Comparison of ENCODE assay signal across 24 cellular contexts in the genomic region with DNA sequence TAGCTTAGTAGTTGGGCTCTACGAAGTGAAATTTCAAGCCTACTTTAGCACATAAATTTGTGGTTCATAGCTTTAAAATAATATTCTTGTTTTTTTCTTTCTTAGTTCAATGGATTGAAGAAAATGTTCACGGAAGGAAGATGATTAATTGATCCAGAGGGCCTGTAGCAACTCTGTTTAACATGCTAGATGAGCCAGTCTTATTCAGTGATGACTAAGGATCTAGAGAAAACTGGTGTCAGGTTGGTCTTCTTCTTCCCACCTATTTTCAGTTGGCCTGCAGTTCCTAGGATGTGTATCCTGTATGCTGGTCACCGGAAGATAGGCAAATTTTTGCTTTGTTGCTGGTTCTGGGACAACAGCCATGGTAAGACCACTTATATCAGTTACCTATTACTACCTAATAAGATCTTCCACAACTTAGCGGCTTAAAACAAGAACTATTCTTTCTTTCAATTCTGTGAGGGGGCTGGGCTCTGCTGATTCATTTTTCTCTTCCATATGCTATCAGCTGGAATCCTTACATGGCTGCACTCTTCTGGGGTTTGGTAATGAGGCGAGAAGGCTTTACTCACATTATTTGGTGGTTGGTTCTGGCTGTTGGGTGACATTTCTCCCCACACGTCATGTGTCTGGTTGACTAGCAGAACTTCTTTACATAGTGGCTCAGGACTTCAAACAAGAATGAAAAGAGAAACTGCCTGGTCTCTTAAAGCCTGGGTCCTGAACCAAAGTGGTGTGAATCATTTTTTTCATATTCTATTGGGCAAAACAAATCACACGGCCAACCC.
DNase-seq lines count a peak whose midpoint lies in the region; ATAC-seq, FAIRE-seq and TF ChIP-seq lines count a peak whose summit lies in the region.
"Had no signal": no experiment of that assay in that cellular context is flagged by ENCODE, and none has a peak within 500 bp of the region (broad histone marks: within the 10 kb centered on the region; RNA-seq: fewer than 3 reads in every experiment).

No MANE protein-coding gene starts in this region.

- H3K27me3 Mint-ChIP-seq in activated T-helper 17 cell treated with anti-CD3 and anti-CD28 coated beads, Interleukin-2, amount 50 U/mL, for 72 hours, result peaks cover 20% of the 10 kb centered on the region

- no peaks in the 10 kb centered on the region for H3F3A ChIP-seq in PC-9 (ENCODE audit: insufficient read depth, low read depth)

- no peaks in the 10 kb centered on the region for H3K9me1 ChIP-seq in keratinocyte (ENCODE audit: control insufficient read depth, extremely low read depth, insufficient read depth, low read length)

- no peak overlapping the region for H3K4me3 Mint-ChIP-seq in activated T-helper 17 cell treated with anti-CD3 and anti-CD28 coated beads, Interleukin-2, amount 50 U/mL, for 72 hours
- H3K4me3 Mint-ChIP-seq: CD4-positive, CD25-positive, alpha-beta regulatory T cell; HFFc6 had no signal

- TF ChIP-seq CTCF in right atrium auricular region (IDR thresholded peaks at IDR 0.05) (no peak), keratinocyte (optimal IDR thresholded peaks at IDR 0.05 in 1 of 3, IDR thresholded peaks at IDR 0.05 in 1 of 3, conservative IDR thresholded peaks at IDR 0.05 in 1 of 3; ENCODE audit: extremely low read depth in 1 of 3, insufficient read depth in 2 of 3, low read length in 3 of 3) (no peak), PC-9 (conservative IDR thresholded peaks at IDR 0.05) (no peak)

- H3K9me3 ChIP-seq in right cardiac atrium (ENCODE audit: control insufficient read depth, low read length) (no peaks in the 10 kb centered on the region), right atrium auricular region (no peaks in the 10 kb centered on the region), keratinocyte (ENCODE audit: control insufficient read depth, low read depth, low read length) (no peaks in the 10 kb centered on the region), PC-9 (ENCODE audit: insufficient read depth, low read depth) (0 out of 2 replicates have a peak, but pooled peaks cover 9% of the 10 kb centered on the region)
- H3K9me3 ChIP-seq: BLaER1, HAP-1, SJCRH30 had no signal

- WGBS in right cardiac atrium, result 94% methylated on average over 7 of the region's 7 CpGs

- H2AFZ ChIP-seq in keratinocyte (ENCODE audit: control insufficient read depth, low read length) (no peak overlapping the region), PC-9 (no peak overlapping the region)

- CTCF ChIA-PET in PC-9 (lab: Charles Lee), result no interaction called here

- H3K36me3 Mint-ChIP-seq in activated T-helper 17 cell treated with anti-CD3 and anti-CD28 coated beads, Interleukin-2, amount 50 U/mL, for 72 hours (ENCODE audit: low read depth), result no peaks in the 10 kb centered on the region
- H3K36me3 Mint-ChIP-seq: CD4-positive, CD25-positive, alpha-beta regulatory T cell had no signal

- H3K9me2 ChIP-seq in PC-9 (ENCODE audit: insufficient read depth), result no peaks in the 10 kb centered on the region

- FAIRE-seq in keratinocyte (lab: Jason Lieb, UNC), result peak; percentile 71
- FAIRE-seq: D721Med, GM18507, RCC 7860 had no signal

- no peaks in the 10 kb centered on the region for H3K4me1 ChIP-seq in right cardiac atrium (ENCODE audit: control insufficient read depth, insufficient read depth, low read length)
- H3K4me1 ChIP-seq in right atrium auricular region, result peaks cover 0 to 5% of the 10 kb centered on the region in 2 donors
- peaks cover 4% of the 10 kb centered on the region for H3K4me1 ChIP-seq in keratinocyte (ENCODE audit: control insufficient read depth, extremely low read depth, insufficient read depth, low read length)
- 0 out of 2 replicates have a peak, but pooled peaks cover 14% of the 10 kb centered on the region for H3K4me1 ChIP-seq in PC-9 (replicated peaks; ENCODE audit: insufficient read depth)
- H3K4me1 ChIP-seq: BLaER1, HAP-1, SJCRH30 had no signal

- DNase-seq in DMS79 treated with DMSO at 0.1 percent for 48 hours (lab: John Stamatoyannopoulos, UW) (peak; percentile 35), DMS79 (lab: John Stamatoyannopoulos, UW) (no peak), right cardiac atrium (no peak), right atrium auricular region (ENCODE audit: low spot score) (no peak), keratinocyte (ENCODE audit: low read depth, low spot score) (no peak), PC-9 (no peak)
- DNase-seq: CD4-positive, CD25-positive, alpha-beta regulatory T cell; GM23248; HFFc6; NCI-H1048; NCI-H1417 treated with DMSO at 0.1 percent for 48 hours; NCI-H1694 treated with DMSO at 0.1 percent for 48 hours; NCI-H2081; NCI-H2227 treated with DMSO at 0.1 percent for 48 hours; NCI-H526 treated with DMSO at 0.1 percent for 48 hours; SJCRH30 had no signal

- ATAC-seq in right cardiac atrium (no peak), GM19035 (IDR thresholded peaks at IDR 0.05; ENCODE audit: unreplicated experiment) (no peak)
- ATAC-seq in activated T-helper 17 cell treated with anti-CD3 and anti-CD28 coated beads, Interleukin-2, amount 50 U/mL, for 72 hours (replicated peaks), result peak; percentile 67
- ATAC-seq: SK-N-SH treated with all-trans-retinoic acid at 6 μM for 48 hours had no signal

- intact Hi-C loops in right cardiac atrium (cut with DNase I) (no loop called here), PC-9 (cut with micrococcal nuclease; ENCODE audit: unreplicated experiment) (no loop called here)

- H3K4me2 ChIP-seq in keratinocyte (ENCODE audit: control insufficient read depth, extremely low read depth, insufficient read depth, low read depth, low read length) (no peak overlapping the region), PC-9 (no peak overlapping the region)
- H3K4me2 ChIP-seq: BLaER1 had no signal

- H3K27ac Mint-ChIP-seq in activated T-helper 17 cell treated with anti-CD3 and anti-CD28 coated beads, Interleukin-2, amount 50 U/mL, for 72 hours, result no peak overlapping the region
- H3K27ac Mint-ChIP-seq: CD4-positive, CD25-positive, alpha-beta regulatory T cell; HFFc6 had no signal

- H3K4me1 Mint-ChIP-seq in activated T-helper 17 cell treated with anti-CD3 and anti-CD28 coated beads, Interleukin-2, amount 50 U/mL, for 72 hours, result no peaks in the 10 kb centered on the region
- H3K4me1 Mint-ChIP-seq: CD4-positive, CD25-positive, alpha-beta regulatory T cell had no signal

- no peaks in the 10 kb centered on the region for H3K27me3 ChIP-seq in right cardiac atrium (ENCODE audit: control insufficient read depth, insufficient read depth)
- no peaks in the 10 kb centered on the region for H3K27me3 ChIP-seq in right atrium auricular region
- no peaks in the 10 kb centered on the region for H3K27me3 ChIP-seq in keratinocyte (ENCODE audit: control insufficient read depth, extremely low read depth, insufficient read depth, low read length)
- H3K27me3 ChIP-seq in PC-9 (ENCODE audit: insufficient read depth, low read depth), result no peaks in the 10 kb centered on the region
- H3K27me3 ChIP-seq: BLaER1, SJCRH30 had no signal

- no peaks in the 10 kb centered on the region for H3K79me2 ChIP-seq in keratinocyte (ENCODE audit: control insufficient read depth, insufficient read depth, low read length)
- H3K79me2 ChIP-seq in PC-9 (ENCODE audit: low read depth), result no peaks in the 10 kb centered on the region

- POLR2A ChIA-PET in PC-9 (lab: Charles Lee; ENCODE audit: unreplicated experiment), result no interaction called here

- H3K36me3 ChIP-seq in right atrium auricular region (no peaks in the 10 kb centered on the region), keratinocyte (ENCODE audit: control insufficient read depth in 2 of 2, extremely low read depth in 1 of 2, insufficient read depth in 2 of 2, low read length in 2 of 2) (no peaks in the 10 kb centered on the region), PC-9 (ENCODE audit: low read depth) (no peaks in the 10 kb centered on the region)
- H3K36me3 ChIP-seq: BLaER1, HAP-1, SJCRH30 had no signal

- no peak overlapping the region for H3K4me3 ChIP-seq in right cardiac atrium (ENCODE audit: low read length)
- H3K4me3 ChIP-seq in right atrium auricular region, result no peak overlapping the region
- H3K4me3 ChIP-seq in keratinocyte (ENCODE audit: control insufficient read depth in 2 of 3, extremely low read depth in 1 of 3, insufficient read depth in 2 of 3, low read depth in 1 of 3, low read length in 3 of 3), result no peak overlapping the region
- no peak overlapping the region for H3K4me3 ChIP-seq in PC-9
- H3K4me3 ChIP-seq: BLaER1, GM23248, HAP-1, SJCRH30 had no signal

- no TSS peak for BruUV-seq in PC-9 (replicated peaks; lab: Mats Ljungman, UMichigan)

- dilution Hi-C loops in keratinocyte (cut with MboI; ENCODE audit: extremely low pct_ligation_motif_present, low sequenced_read_pairs), result no loop called here

- peak overlapping the region; percentile 45 for H3K27ac ChIP-seq in right cardiac atrium (ENCODE audit: low read length)
- peak overlapping the region in 1 of 2 donors; percentile 75 for H3K27ac ChIP-seq in right atrium auricular region
- H3K27ac ChIP-seq in keratinocyte (ENCODE audit: control insufficient read depth, insufficient read depth, low read length), result no peak overlapping the region
- no peak overlapping the region for H3K27ac ChIP-seq in PC-9
- H3K27ac ChIP-seq: BLaER1, GM23248, SJCRH30 had no signal

- no peaks in the 10 kb centered on the region for H4K20me1 ChIP-seq in keratinocyte (ENCODE audit: control insufficient read depth, extremely low read depth, insufficient read depth, low read length)
- no peaks in the 10 kb centered on the region for H4K20me1 ChIP-seq in PC-9 (ENCODE audit: insufficient read depth)
- H4K20me1 ChIP-seq: BLaER1 had no signal

- no peaks in the 10 kb centered on the region for H3K9me3 Mint-ChIP-seq in activated T-helper 17 cell treated with anti-CD3 and anti-CD28 coated beads, Interleukin-2, amount 50 U/mL, for 72 hours
- H3K9me3 Mint-ChIP-seq: HFFc6 had no signal

- no peak overlapping the region for H3K9ac ChIP-seq in keratinocyte (ENCODE audit: control insufficient read depth, extremely low read depth, insufficient read depth, low read length)
- H3K9ac ChIP-seq: BLaER1, GM23248 had no signal
